ENCODE assay signal across 24 cellular contexts in the genomic region with DNA sequence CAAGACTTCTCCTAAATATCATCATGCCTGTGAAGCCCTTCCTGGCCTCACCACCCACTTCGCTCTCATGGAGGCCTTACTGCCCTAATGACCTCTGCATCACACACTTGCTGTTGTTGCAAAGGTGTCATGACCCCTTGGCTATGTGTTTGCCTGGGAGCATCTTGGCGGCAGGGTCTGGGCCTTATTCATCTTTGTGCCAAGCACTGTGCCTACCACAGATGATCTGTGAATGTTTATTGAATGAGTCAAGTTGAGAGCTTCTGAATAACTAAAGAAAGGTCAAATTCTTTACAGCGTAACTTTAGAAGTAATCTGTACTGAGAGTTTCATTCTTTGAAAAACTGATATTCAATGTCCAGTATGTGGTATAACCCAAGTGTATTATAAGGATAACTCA.
"Had no signal": no experiment of that assay in that cellular context is flagged by ENCODE, and none has a peak within 500 bp of the region (broad histone marks: within the 10 kb centered on the region; RNA-seq: fewer than 3 reads in every experiment).

No MANE protein-coding gene starts in this region.

- H3K4me3 ChIP-seq: pancreas, psoas muscle, skin epidermis, transverse colon, uterus had no signal

- H3K36me3 ChIP-seq: pancreas, transverse colon, uterus had no signal

- H3K9me3 Mint-ChIP-seq: activated naive CD8-positive, alpha-beta T cell treated with anti-CD3 and anti-CD28 coated beads, Interleukin-2, amount 10 ng/mL, durations not matched to agents 7 days and 5 days; activated T-cell treated with anti-CD3 and anti-CD28 coated beads, Interleukin-2, amount 50 U/mL, for 4 hours; activated T-helper 2 cell treated with anti-CD3 and anti-CD28 coated beads, Interferon-gamma antibody, Interleukin-2, Interleukin-4, amounts not matched to agents 10 μg/mL and 5 μg/mL and 100 μg/mL, durations not matched to agents 14 hours and 24 hours and 36 hours; effector memory CD8-positive, alpha-beta T cell; natural killer cell treated with Interleukin-12 subunit alpha and Interleukin-12 subunit beta and Interleukin-15 and Interleukin-18, amount 100 ng/mL, for 72 hours; WTC11 had no signal

- H3K9me3 ChIP-seq: pancreas, psoas muscle, transverse colon, uterus had no signal

- H3K4me1 ChIP-seq: pancreas, psoas muscle, transverse colon, uterus had no signal

- ATAC-seq: activated CD4-positive, alpha-beta T cell treated with anti-CD3 and anti-CD28 coated beads for 36 hours; activated T-cell treated with anti-CD3 and anti-CD28 coated beads, Interleukin-2, amount 50 U/mL, for 4 hours; effector memory CD8-positive, alpha-beta T cell; esophagus mucosa; left ventricle myocardium superior; natural killer cell treated with Interleukin-12 subunit alpha and Interleukin-12 subunit beta and Interleukin-15 and Interleukin-18, amount 100 ng/mL, for 72 hours; pancreas; psoas muscle; right cardiac atrium; WTC11 had no signal

- H3K4me1 Mint-ChIP-seq: activated CD4-positive, alpha-beta T cell treated with anti-CD3 and anti-CD28 coated beads for 36 hours; activated naive CD8-positive, alpha-beta T cell treated with anti-CD3 and anti-CD28 coated beads, Interleukin-2, amount 10 ng/mL, durations not matched to agents 7 days and 5 days; WTC11 had no signal

- H3K27me3 ChIP-seq: transverse colon, uterus had no signal

- H3K27ac ChIP-seq: pancreas, psoas muscle, skin epidermis, transverse colon, uterus had no signal

- H3K27ac Mint-ChIP-seq: activated CD4-positive, alpha-beta T cell treated with anti-CD3 and anti-CD28 coated beads for 36 hours; activated naive CD8-positive, alpha-beta T cell treated with anti-CD3 and anti-CD28 coated beads, Interleukin-2, amount 10 ng/mL, durations not matched to agents 7 days and 5 days; activated T-helper 2 cell treated with anti-CD3 and anti-CD28 coated beads, Interferon-gamma antibody, Interleukin-2, Interleukin-4, amounts not matched to agents 10 μg/mL and 5 μg/mL and 100 μg/mL, durations not matched to agents 14 hours and 24 hours and 36 hours; effector memory CD8-positive, alpha-beta T cell; natural killer cell treated with Interleukin-12 subunit alpha and Interleukin-12 subunit beta and Interleukin-15 and Interleukin-18, amount 100 ng/mL, for 72 hours; WTC11 had no signal

- H3K4me3 Mint-ChIP-seq: activated CD4-positive, alpha-beta T cell treated with anti-CD3 and anti-CD28 coated beads for 36 hours; activated naive CD8-positive, alpha-beta T cell treated with anti-CD3 and anti-CD28 coated beads, Interleukin-2, amount 10 ng/mL, durations not matched to agents 7 days and 5 days; activated T-cell treated with anti-CD3 and anti-CD28 coated beads, Interleukin-2, amount 50 U/mL, for 4 hours; brain; effector memory CD8-positive, alpha-beta T cell; natural killer cell treated with Interleukin-12 subunit alpha and Interleukin-12 subunit beta and Interleukin-15 and Interleukin-18, amount 100 ng/mL, for 72 hours; WTC11 had no signal

- DNase-seq: activated CD4-positive, alpha-beta T cell treated with anti-CD3 and anti-CD28 coated beads for 36 hours; activated CD4-positive, alpha-beta T cell treated with anti-CD3 and anti-CD28 coated beads, Interleukin-2, amount 50 U/mL, for 48 hours; activated CD8-positive, alpha-beta memory T cell treated with anti-CD3 and anti-CD28 coated beads, Interleukin-2, amount 50 U/mL, for 48 hours; activated naive CD4-positive, alpha-beta T cell treated with Interleukin-2 at 50 U/mL for 16 hours; activated naive CD8-positive, alpha-beta T cell treated with anti-CD3 and anti-CD28 coated beads, Interleukin-2, amount 10 ng/mL, durations not matched to agents 7 days and 5 days; activated T-cell treated with anti-CD3 and anti-CD28 coated beads, Interleukin-2, amount 50 U/mL, for 4 hours; caudate nucleus; effector memory CD8-positive, alpha-beta T cell; foreskin melanocyte; hippocampal formation; left ventricle myocardium superior; pancreas; psoas muscle; right cardiac atrium; stimulated activated CD4-positive, alpha-beta T cell treated with anti-CD3 and anti-CD28 coated beads, Interleukin-1b, Interleukin-23, amount 100 ng/mL, for 48 hours; T-helper 9 cell; transverse colon; uterus had no signal

- H3K36me3 Mint-ChIP-seq: activated naive CD8-positive, alpha-beta T cell treated with anti-CD3 and anti-CD28 coated beads, Interleukin-2, amount 10 ng/mL, durations not matched to agents 7 days and 5 days; brain; natural killer cell treated with Interleukin-12 subunit alpha and Interleukin-12 subunit beta and Interleukin-15 and Interleukin-18, amount 100 ng/mL, for 72 hours; WTC11 had no signal
